ENCODE assay signal across 10 cellular contexts in genomic region chr4:41611881-41612871, GRCh38.
DNase-seq lines count a peak whose midpoint lies in the region; ATAC-seq, FAIRE-seq and TF ChIP-seq lines count a peak whose summit lies in the region.
"Had no signal": no experiment of that assay in that cellular context is flagged by ENCODE, and none has a peak within 500 bp of the region (broad histone marks: within the 10 kb centered on the region; RNA-seq: fewer than 3 reads in every experiment).

No MANE protein-coding gene starts in this region.

- whole genome bisulfite sequencing in pancreas, 2 donors, result 35 to 43% methylated on average over 14 of the region's 14 CpGs

- H3K27me3 Mint-ChIP-seq in activated naive CD4-positive, alpha-beta T cell treated with anti-CD3 and anti-CD28 coated beads for 36 hours (ENCODE audit: low read depth), result peaks cover 2% of the 10 kb centered on the region
- H3K27me3 Mint-ChIP-seq in stimulated activated memory B cell treated with anti-CD40 and anti-IgM and Interleukin-4, amounts not matched to agents 10 μg/mL and 1 μg/mL and 100 μg/mL, for 72 hours, result peaks cover 7% of the 10 kb centered on the region

- intact Hi-C loops in pancreas (cut with DNase I), result no loop called here
- intact Hi-C loops in activated naive CD4-positive, alpha-beta T cell treated with anti-CD3 and anti-CD28 coated beads for 36 hours (cut with micrococcal nuclease), result no loop called here

- no peak for FAIRE-seq in pancreas (lab: Jason Lieb, UNC)
- FAIRE-seq: GM12878 had no signal

- peak; percentile 83 to 94 (median 88) for ATAC-seq in pancreas
- ATAC-seq in GM19324 (IDR thresholded peaks at IDR 0.05; ENCODE audit: low FRiP score, unreplicated experiment), result no peak
- no peak for ATAC-seq in stimulated activated memory B cell treated with anti-CD40 and anti-IgM and Interleukin-4, amounts not matched to agents 10 μg/mL and 1 μg/mL and 100 μg/mL, for 72 hours
- ATAC-seq: GM12878 had no signal

- no peak for TF ChIP-seq CTCF in pancreas (IDR thresholded peaks at IDR 0.05)

- H3K9me3 ChIP-seq in SJCRH30 (replicated peaks), result no peaks in the 10 kb centered on the region
- no peaks in the 10 kb centered on the region for H3K9me3 ChIP-seq in pancreas

- H3K4me1 Mint-ChIP-seq in activated naive CD4-positive, alpha-beta T cell treated with anti-CD3 and anti-CD28 coated beads for 36 hours (ENCODE audit: low read depth), result no peaks in the 10 kb centered on the region
- H3K4me1 Mint-ChIP-seq in stimulated activated memory B cell treated with anti-CD40 and anti-IgM and Interleukin-4, amounts not matched to agents 10 μg/mL and 1 μg/mL and 100 μg/mL, for 72 hours, result no peaks in the 10 kb centered on the region

- H3K9me3 Mint-ChIP-seq in activated naive CD4-positive, alpha-beta T cell treated with anti-CD3 and anti-CD28 coated beads for 36 hours, result no peaks in the 10 kb centered on the region
- H3K9me3 Mint-ChIP-seq in stimulated activated memory B cell treated with anti-CD40 and anti-IgM and Interleukin-4, amounts not matched to agents 10 μg/mL and 1 μg/mL and 100 μg/mL, for 72 hours, result no peaks in the 10 kb centered on the region

- H3K27me3 ChIP-seq in SJCRH30 (no peaks in the 10 kb centered on the region), pancreas (no peaks in the 10 kb centered on the region)

- peaks cover 12% of the 10 kb centered on the region for H3K4me1 ChIP-seq in SJCRH30
- H3K4me1 ChIP-seq in pancreas, result no peaks in the 10 kb centered on the region

- peak; percentile 86 for DNase-seq in EH (ENCODE audit: low read depth)
- peak; percentile 86 to 90 for DNase-seq in SJCRH30
- peak; percentile 73 for DNase-seq in glomerular visceral epithelial cell (ENCODE audit: extremely low spot score)
- peak in 5 of 6 donors; percentile 28 to 50 (median 43) for DNase-seq in pancreas
- no peak for DNase-seq in AG08396 (ENCODE audit: low spot score)
- DNase-seq in activated naive CD4-positive, alpha-beta T cell treated with anti-CD3 and anti-CD28 coated beads for 36 hours, result no peak

- peak overlapping the region; percentile 62 for H3K4me3 ChIP-seq in SJCRH30
- no peak overlapping the region for H3K4me3 ChIP-seq in pancreas
- H3K4me3 ChIP-seq: GM12878, SK-N-MC had no signal

- CTCF ChIA-PET in activated naive CD4-positive, alpha-beta T cell treated with anti-CD3 and anti-CD28 coated beads for 36 hours (lab: Charles Lee), result interaction anchor here (0.5 to 0.7 kb wide), 3 partner anchors 21 to 687 kb away, joined by 3 to 4 read pairs (median 3); no protein-coding TSS in a partner anchor

- no peak overlapping the region for H3K4me3 Mint-ChIP-seq in activated naive CD4-positive, alpha-beta T cell treated with anti-CD3 and anti-CD28 coated beads for 36 hours
- no peak overlapping the region for H3K4me3 Mint-ChIP-seq in stimulated activated memory B cell treated with anti-CD40 and anti-IgM and Interleukin-4, amounts not matched to agents 10 μg/mL and 1 μg/mL and 100 μg/mL, for 72 hours

- H3K27ac ChIP-seq in SJCRH30, result peak overlapping the region; percentile 94
- peak overlapping the region in 3 of 4 donors; percentile 28 to 47 (median 39) for H3K27ac ChIP-seq in pancreas
- H3K27ac ChIP-seq: SK-N-MC had no signal

- H3K36me3 Mint-ChIP-seq in activated naive CD4-positive, alpha-beta T cell treated with anti-CD3 and anti-CD28 coated beads for 36 hours (ENCODE audit: low read depth), result no peaks in the 10 kb centered on the region
- H3K36me3 Mint-ChIP-seq in stimulated activated memory B cell treated with anti-CD40 and anti-IgM and Interleukin-4, amounts not matched to agents 10 μg/mL and 1 μg/mL and 100 μg/mL, for 72 hours, result no peaks in the 10 kb centered on the region

- H3K36me3 ChIP-seq in SJCRH30, result peaks cover 37% of the 10 kb centered on the region
- H3K36me3 ChIP-seq in pancreas, result no peaks in the 10 kb centered on the region

- no peak overlapping the region for H3K27ac Mint-ChIP-seq in activated naive CD4-positive, alpha-beta T cell treated with anti-CD3 and anti-CD28 coated beads for 36 hours
- no peak overlapping the region for H3K27ac Mint-ChIP-seq in stimulated activated memory B cell treated with anti-CD40 and anti-IgM and Interleukin-4, amounts not matched to agents 10 μg/mL and 1 μg/mL and 100 μg/mL, for 72 hours

Comparison
In these comparisons a context has a peak if more than half of its experiments do, and no peak if none do; other contexts are left out.
1. DNase-seq: peak in EH (single experiment), SJCRH30 (2 of 2), glomerular visceral epithelial cell (single experiment) and pancreas (5 of 6); none in AG08396 (single experiment) and activated naive CD4-positive, alpha-beta T cell treated with anti-CD3 and anti-CD28 coated beads for 36 hours (single experiment).
2. ATAC-seq: peak in pancreas (4 of 4); none in GM19324 (single experiment) and stimulated activated memory B cell treated with anti-CD40 and anti-IgM and Interleukin-4, amounts not matched to agents 10 μg/mL and 1 μg/mL and 100 μg/mL, for 72 hours (single experiment).